ENCODE assay signal across 1 cellular context in genomic region chr1:192518700-192519099, GRCh38.
TF ChIP-seq lines count a peak whose summit lies in the region.

No MANE protein-coding gene starts in this region.

TF ChIP-seq in GM12878, 131 proteins besides CTCF, POLR2A, EP300 and RAD21 (continued from another document and continues in another):
- TF ChIP-seq ATF7 (IDR thresholded peaks at IDR 0.05; ENCODE audit: low read depth), result peak; percentile 85
- no peak for TF ChIP-seq RAD51 (IDR thresholded peaks at IDR 0.05)
- no peak for TF ChIP-seq BMI1 (IDR thresholded peaks at IDR 0.05; ENCODE audit: borderline replicate concordance)
- no peak for TF ChIP-seq TCF7 (IDR thresholded peaks at IDR 0.05; ENCODE audit: borderline replicate concordance)
- peak; percentile 57 to 74 for TF ChIP-seq BHLHE40 (IDR thresholded peaks at IDR 0.05; ENCODE audit: borderline replicate concordance in 1 of 2, low read depth in 2 of 2, low read length in 1 of 2)
- no peak for TF ChIP-seq HDAC2 (IDR thresholded peaks at IDR 0.05)
- no peak for TF ChIP-seq ZNF207 (IDR thresholded peaks at IDR 0.05; ENCODE audit: borderline replicate concordance)
- no peak; the same call in 1 of the 2 replicates for TF ChIP-seq NR2F1 (conservative IDR thresholded peaks at IDR 0.05)
- TF ChIP-seq MYB (IDR thresholded peaks at IDR 0.05; ENCODE audit: borderline replicate concordance, low read depth, low read length), result no peak
- no peak for TF ChIP-seq SMARCA5 (IDR thresholded peaks at IDR 0.05)
- no peak for TF ChIP-seq FOS (IDR thresholded peaks at IDR 0.05; ENCODE audit: borderline replicate concordance, extremely low read depth, insufficient read length)
- no peak for TF ChIP-seq RELA (IDR thresholded peaks at IDR 0.05; ENCODE audit: borderline replicate concordance, partially characterized antibody)
- no peak for TF ChIP-seq ATF3 (IDR thresholded peaks at IDR 0.05; ENCODE audit: borderline replicate concordance, extremely low read depth, low read depth, low read length)
- TF ChIP-seq ATF2 (IDR thresholded peaks at IDR 0.05; ENCODE audit: low read length), result peak; percentile 90
- no peak for TF ChIP-seq ASH2L (IDR thresholded peaks at IDR 0.05; ENCODE audit: borderline replicate concordance, low read depth)
- no peak for TF ChIP-seq ZBTB11 (CRISPR knock-in tag; IDR thresholded peaks at IDR 0.05)
- TF ChIP-seq MAX (IDR thresholded peaks at IDR 0.05; ENCODE audit: low read depth, low read length), result no peak
- peak; percentile 88 for TF ChIP-seq ZNF687 (IDR thresholded peaks at IDR 0.05)
- TF ChIP-seq SKIL (IDR thresholded peaks at IDR 0.05; ENCODE audit: low read depth, poor library complexity, severe bottlenecking), result peak; percentile 42
- TF ChIP-seq HCFC1 (IDR thresholded peaks at IDR 0.05; ENCODE audit: low read length), result no peak
- TF ChIP-seq EGR1 (IDR thresholded peaks at IDR 0.05; ENCODE audit: borderline replicate concordance in 1 of 2, low read depth in 2 of 2, low read length in 2 of 2), result no peak
- peak; percentile 55; the same call in 1 of the 2 replicates for TF ChIP-seq CREM (IDR thresholded peaks at IDR 0.05; ENCODE audit: low read depth)
- TF ChIP-seq ZNF274 (IDR thresholded peaks at IDR 0.05; ENCODE audit: insufficient read depth, insufficient read length), result no peak
- peak; percentile 57 for TF ChIP-seq BCL3 (IDR thresholded peaks at IDR 0.05; ENCODE audit: borderline replicate concordance, insufficient read depth, low read depth, low read length, poor library complexity, severe bottlenecking)
- peak; percentile 54 for TF ChIP-seq MTA2 (IDR thresholded peaks at IDR 0.05; ENCODE audit: low read depth)
- TF ChIP-seq ZBTB33 (IDR thresholded peaks at IDR 0.05), result no peak
- TF ChIP-seq IRF5 (IDR thresholded peaks at IDR 0.05; ENCODE audit: borderline replicate concordance), result no peak
- no peak for TF ChIP-seq SMC3 (IDR thresholded peaks at IDR 0.05; ENCODE audit: borderline replicate concordance, low read length)
- TF ChIP-seq E2F4 (IDR thresholded peaks at IDR 0.05; ENCODE audit: low read depth, low read length), result no peak
- no peak for TF ChIP-seq TBL1XR1 (IDR thresholded peaks at IDR 0.05; ENCODE audit: low read depth, low read length)
- TF ChIP-seq NFXL1 (IDR thresholded peaks at IDR 0.05; ENCODE audit: borderline replicate concordance), result no peak
- TF ChIP-seq ZZZ3 (IDR thresholded peaks at IDR 0.05; ENCODE audit: control insufficient read depth, insufficient read length, low read depth), result no peak
- TF ChIP-seq TCF3 (IDR thresholded peaks at IDR 0.05; ENCODE audit: borderline replicate concordance, insufficient read depth, low read depth, low read length), result no peak
- TF ChIP-seq YY1 (IDR thresholded peaks at IDR 0.05; ENCODE audit: low read depth, low read length), result no peak
- TF ChIP-seq IRF3 (IDR thresholded peaks at IDR 0.05), result no peak
- peak; percentile 50; the same call in 1 of the 2 replicates for TF ChIP-seq CHD2 (IDR thresholded peaks at IDR 0.05; ENCODE audit: borderline replicate concordance, low read depth, low read length)
- no peak for TF ChIP-seq HSF1 (IDR thresholded peaks at IDR 0.05; ENCODE audit: low read depth, low read length)
- no peak for TF ChIP-seq TARDBP (IDR thresholded peaks at IDR 0.05; ENCODE audit: borderline replicate concordance)
